Comparison of ENCODE assay signal across 11 cellular contexts in the genomic region with DNA sequence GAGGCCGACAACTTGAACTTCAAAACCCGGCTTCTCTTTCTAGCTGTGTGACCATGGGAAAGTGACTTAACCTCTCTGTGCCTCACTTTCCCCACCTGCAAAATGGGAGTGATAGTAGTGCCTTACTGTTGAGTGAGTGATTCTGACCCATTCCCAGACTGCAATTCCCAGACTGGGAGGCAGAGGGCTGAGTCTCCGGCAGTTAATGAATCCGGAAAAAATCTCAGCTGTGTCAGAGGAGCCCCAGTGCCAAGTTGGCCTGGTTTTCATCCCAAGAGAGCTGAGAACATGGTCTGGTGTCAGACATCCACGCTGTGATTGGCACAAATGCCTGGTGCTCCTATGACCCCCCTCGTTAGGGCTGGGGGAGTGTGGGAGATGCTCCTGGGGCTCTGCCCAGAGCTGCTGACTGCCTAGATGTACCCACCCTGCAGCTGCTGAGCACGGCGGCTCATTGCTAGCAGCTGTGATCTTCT. TPM values are rescaled to one million over a fixed set of nuclear protein-coding genes. Genes with fewer than 3 reads are reported as not detected.
DNase-seq lines count a peak whose midpoint lies in the region; ATAC-seq, FAIRE-seq and TF ChIP-seq lines count a peak whose summit lies in the region.
"Had no signal": no experiment of that assay in that cellular context is flagged by ENCODE, and none has a peak within 500 bp of the region (broad histone marks: within the 10 kb centered on the region; RNA-seq: fewer than 3 reads in every experiment).

No MANE protein-coding gene starts in this region.

- no peaks in the 10 kb centered on the region for H3K36me3 Mint-ChIP-seq in activated T-helper 2 cell treated with anti-CD3 and anti-CD28 coated beads, Interferon-gamma antibody, Interleukin-2, Interleukin-4, amounts not matched to agents 10 μg/mL and 5 μg/mL and 100 μg/mL, durations not matched to agents 14 hours and 24 hours and 36 hours (ENCODE audit: low read depth)

- no peak for TF ChIP-seq POLR2A in esophagus squamous epithelium (IDR thresholded peaks at IDR 0.05)

- peaks cover 3% of the 10 kb centered on the region for H3K27me3 Mint-ChIP-seq in activated T-helper 2 cell treated with anti-CD3 and anti-CD28 coated beads, Interferon-gamma antibody, Interleukin-2, Interleukin-4, amounts not matched to agents 10 μg/mL and 5 μg/mL and 100 μg/mL, durations not matched to agents 14 hours and 24 hours and 36 hours (ENCODE audit: low read depth)

- H3K4me2 ChIP-seq in osteoblast (ENCODE audit: insufficient read depth, low read length), result peak overlapping the region; percentile 2

- no peak for FAIRE-seq in GM19239 (lab: Jason Lieb, UNC)

- H3K36me3 ChIP-seq in osteoblast (ENCODE audit: insufficient read depth, low read length) (no peaks in the 10 kb centered on the region), esophagus squamous epithelium (no peaks in the 10 kb centered on the region)

- H3K4me1 Mint-ChIP-seq in activated T-helper 2 cell treated with anti-CD3 and anti-CD28 coated beads, Interferon-gamma antibody, Interleukin-2, Interleukin-4, amounts not matched to agents 10 μg/mL and 5 μg/mL and 100 μg/mL, durations not matched to agents 14 hours and 24 hours and 36 hours (ENCODE audit: low read depth), result no peaks in the 10 kb centered on the region

- H3K4me1 ChIP-seq in foreskin keratinocyte, result no peaks in the 10 kb centered on the region
- H3K4me1 ChIP-seq in osteoblast (ENCODE audit: insufficient read depth, low read length), result no peaks in the 10 kb centered on the region
- peaks cover 0 to 15% (median 10%) of the 10 kb centered on the region in 3 donors for H3K4me1 ChIP-seq in esophagus squamous epithelium

- H3K79me2 ChIP-seq in osteoblast (ENCODE audit: insufficient read depth, low read length), result no peaks in the 10 kb centered on the region

- DNase-seq in EH (ENCODE audit: low read depth) (peak; percentile 35), foreskin keratinocyte (no peak), osteoblast (ENCODE audit: insufficient read length, low spot score, missing footprints) (peak; percentile 74), NK-92 (lab: John Stamatoyannopoulos, UW; ENCODE audit: unreplicated experiment) (no peak), esophagus squamous epithelium (lab: John Stamatoyannopoulos, UW) (no peak), GM19239 (ENCODE audit: insufficient read length, low spot score) (no peak)
- no peak for DNase-seq in activated T-helper 2 cell treated with anti-CD3 and anti-CD28 coated beads, Interferon-gamma antibody, Interleukin-2, Interleukin-4, amounts not matched to agents 10 μg/mL and 5 μg/mL and 100 μg/mL, durations not matched to agents 14 hours and 24 hours and 36 hours (ENCODE audit: low spot score)
- DNase-seq: NCI-H526 treated with DMSO at 0.1 percent for 48 hours had no signal

- H3K27me3 ChIP-seq in foreskin keratinocyte (no peaks in the 10 kb centered on the region), osteoblast (ENCODE audit: insufficient read depth, low read length) (no peaks in the 10 kb centered on the region), esophagus squamous epithelium (peaks cover 0 to 4% (median 0%) of the 10 kb centered on the region in 4 donors)

- intact Hi-C loops in activated T-helper 2 cell treated with anti-CD3 and anti-CD28 coated beads, Interferon-gamma antibody, Interleukin-2, Interleukin-4, amounts not matched to agents 10 μg/mL and 5 μg/mL and 100 μg/mL, durations not matched to agents 14 hours and 24 hours and 36 hours (cut with micrococcal nuclease), result no loop called here
- intact Hi-C loops in esophagus squamous epithelium (cut with DNase I), result no loop called here

- H3K9me3 ChIP-seq in osteoblast (ENCODE audit: low read depth, low read length) (no peaks in the 10 kb centered on the region), esophagus squamous epithelium (no peaks in the 10 kb centered on the region)

- 26 to 39% methylated on average over 5 to 7 of the region's 8 CpGs for WGBS in esophagus squamous epithelium, 2 donors

- H3K4me3 Mint-ChIP-seq in activated T-helper 2 cell treated with anti-CD3 and anti-CD28 coated beads, Interferon-gamma antibody, Interleukin-2, Interleukin-4, amounts not matched to agents 10 μg/mL and 5 μg/mL and 100 μg/mL, durations not matched to agents 14 hours and 24 hours and 36 hours (ENCODE audit: low read depth), result no peak overlapping the region

- no peaks in the 10 kb centered on the region for H3K9me3 Mint-ChIP-seq in activated T-helper 2 cell treated with anti-CD3 and anti-CD28 coated beads, Interferon-gamma antibody, Interleukin-2, Interleukin-4, amounts not matched to agents 10 μg/mL and 5 μg/mL and 100 μg/mL, durations not matched to agents 14 hours and 24 hours and 36 hours

- no peak overlapping the region for H3K27ac Mint-ChIP-seq in activated T-helper 2 cell treated with anti-CD3 and anti-CD28 coated beads, Interferon-gamma antibody, Interleukin-2, Interleukin-4, amounts not matched to agents 10 μg/mL and 5 μg/mL and 100 μg/mL, durations not matched to agents 14 hours and 24 hours and 36 hours

- H2AFZ ChIP-seq in osteoblast (ENCODE audit: low read length), result no peak overlapping the region

- no peak overlapping the region for H3K27ac ChIP-seq in foreskin keratinocyte
- no peak overlapping the region for H3K27ac ChIP-seq in osteoblast (ENCODE audit: low read depth, low read length)
- no peak overlapping the region for H3K27ac ChIP-seq in esophagus squamous epithelium
- H3K27ac ChIP-seq: HL-60 had no signal

- TF ChIP-seq CTCF in foreskin keratinocyte (conservative IDR thresholded peaks at IDR 0.05), result peak; percentile 42
- TF ChIP-seq CTCF in osteoblast (IDR thresholded peaks at IDR 0.05; ENCODE audit: extremely low read depth, low read depth, low read length), result peak; percentile 55
- peak in 1 of 6 experiments; percentile 24 for TF ChIP-seq CTCF in esophagus squamous epithelium (IDR thresholded peaks at IDR 0.05)

- no peaks in the 10 kb centered on the region for H4K20me1 ChIP-seq in osteoblast (ENCODE audit: insufficient read depth, low read length)

- ATAC-seq in SK-N-SH treated with all-trans-retinoic acid at 6 μM for 48 hours (peak; percentile 65), foreskin keratinocyte (no peak)
- ATAC-seq: activated CD4-positive, CD25-positive, alpha-beta regulatory T cell treated with anti-CD3 and anti-CD28 coated beads, Interleukin-2, amount 50 U/mL, for 24 hours had no signal

- no peak overlapping the region for H3K4me3 ChIP-seq in osteoblast (ENCODE audit: insufficient read depth, low read length)
- no peak overlapping the region for H3K4me3 ChIP-seq in esophagus squamous epithelium

TF ChIP-seq in SK-N-SH treated with all-trans-retinoic acid at 6 μM for 48 hours, 23 proteins besides CTCF, POLR2A, EP300 and RAD21:
- TF ChIP-seq, protein P1, sequence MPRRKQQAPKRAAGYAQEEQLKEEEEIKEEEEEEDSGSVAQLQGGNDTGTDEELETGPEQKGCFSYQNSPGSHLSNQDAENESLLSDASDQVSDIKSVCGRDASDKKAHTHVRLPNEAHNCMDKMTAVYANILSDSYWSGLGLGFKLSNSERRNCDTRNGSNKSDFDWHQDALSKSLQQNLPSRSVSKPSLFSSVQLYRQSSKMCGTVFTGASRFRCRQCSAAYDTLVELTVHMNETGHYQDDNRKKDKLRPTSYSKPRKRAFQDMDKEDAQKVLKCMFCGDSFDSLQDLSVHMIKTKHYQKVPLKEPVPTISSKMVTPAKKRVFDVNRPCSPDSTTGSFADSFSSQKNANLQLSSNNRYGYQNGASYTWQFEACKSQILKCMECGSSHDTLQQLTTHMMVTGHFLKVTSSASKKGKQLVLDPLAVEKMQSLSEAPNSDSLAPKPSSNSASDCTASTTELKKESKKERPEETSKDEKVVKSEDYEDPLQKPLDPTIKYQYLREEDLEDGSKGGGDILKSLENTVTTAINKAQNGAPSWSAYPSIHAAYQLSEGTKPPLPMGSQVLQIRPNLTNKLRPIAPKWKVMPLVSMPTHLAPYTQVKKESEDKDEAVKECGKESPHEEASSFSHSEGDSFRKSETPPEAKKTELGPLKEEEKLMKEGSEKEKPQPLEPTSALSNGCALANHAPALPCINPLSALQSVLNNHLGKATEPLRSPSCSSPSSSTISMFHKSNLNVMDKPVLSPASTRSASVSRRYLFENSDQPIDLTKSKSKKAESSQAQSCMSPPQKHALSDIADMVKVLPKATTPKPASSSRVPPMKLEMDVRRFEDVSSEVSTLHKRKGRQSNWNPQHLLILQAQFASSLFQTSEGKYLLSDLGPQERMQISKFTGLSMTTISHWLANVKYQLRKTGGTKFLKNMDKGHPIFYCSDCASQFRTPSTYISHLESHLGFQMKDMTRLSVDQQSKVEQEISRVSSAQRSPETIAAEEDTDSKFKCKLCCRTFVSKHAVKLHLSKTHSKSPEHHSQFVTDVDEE (CRISPR knock-in tag; IDR thresholded peaks at IDR 0.05), result no peak
- TF ChIP-seq GLIS3 (CRISPR knock-in tag; IDR thresholded peaks at IDR 0.05) (no peak), ISL1 (CRISPR knock-in tag; IDR thresholded peaks at IDR 0.05) (no peak)
TF ChIP-seq in SK-N-SH treated with all-trans-retinoic acid at 6 μM for 48 hours: peak in this region for 0.

RNA-seq across cellular contexts. Expression of gene PIN1, which starts 50.0 kb away (rescaled TPM):
- total RNA-seq in foreskin keratinocyte, result 81.7 and 89.0 TPM in 2 replicates
- 130 and 131 TPM in 2 replicates for polyA plus RNA-seq in foreskin keratinocyte
- 53.9 and 62.6 TPM in 2 replicates for total RNA-seq in osteoblast
- 84.3 and 87.3 TPM in 2 replicates for total RNA-seq in activated T-helper 2 cell treated with anti-CD3 and anti-CD28 coated beads, Interferon-gamma antibody, Interleukin-2, Interleukin-4, amounts not matched to agents 10 μg/mL and 5 μg/mL and 100 μg/mL, durations not matched to agents 14 hours and 24 hours and 36 hours
- 10 to 100 TPM; 61.1 to 77.1 (median 67.6) TPM for total RNA-seq in esophagus squamous epithelium

RNA-seq across cellular contexts. Expression of gene OLFM2, which starts 51.2 kb away (rescaled TPM):
- total RNA-seq in foreskin keratinocyte (1.1 and 1.2 TPM in 2 replicates), osteoblast (0.29 and 0.72 TPM in 2 replicates), esophagus squamous epithelium (10 to 100 TPM in 2 of 4 donors, 1 to 10 TPM in 2; 8.6 to 14.6 (median 9.8) TPM)
- 1.5 TPM in 2 replicates for polyA plus RNA-seq in foreskin keratinocyte
- total RNA-seq in activated T-helper 2 cell treated with anti-CD3 and anti-CD28 coated beads, Interferon-gamma antibody, Interleukin-2, Interleukin-4, amounts not matched to agents 10 μg/mL and 5 μg/mL and 100 μg/mL, durations not matched to agents 14 hours and 24 hours and 36 hours, result 0.85 and 0.89 TPM in 2 replicates

RNA-seq across cellular contexts. Expression of gene UBL5, which starts 57.4 kb away (rescaled TPM):
- total RNA-seq in foreskin keratinocyte (412 TPM in 2 replicates), osteoblast (82.5 and 111 TPM in 2 replicates), esophagus squamous epithelium (100 to 1,000 TPM; 394 to 688 (median 499) TPM)
- 708 and 777 TPM in 2 replicates for polyA plus RNA-seq in foreskin keratinocyte
- 331 and 335 TPM in 2 replicates for total RNA-seq in activated T-helper 2 cell treated with anti-CD3 and anti-CD28 coated beads, Interferon-gamma antibody, Interleukin-2, Interleukin-4, amounts not matched to agents 10 μg/mL and 5 μg/mL and 100 μg/mL, durations not matched to agents 14 hours and 24 hours and 36 hours

Comparison
In these comparisons a context has a peak if more than half of its experiments do, and no peak if none do; other contexts are left out.
1. DNase-seq: peak in EH (single experiment) and osteoblast (single experiment); none in foreskin keratinocyte (0 of 2), NK-92 (single experiment), activated T-helper 2 cell treated with anti-CD3 and anti-CD28 coated beads, Interferon-gamma antibody, Interleukin-2, Interleukin-4, amounts not matched to agents 10 μg/mL and 5 μg/mL and 100 μg/mL, durations not matched to agents 14 hours and 24 hours and 36 hours (single experiment), esophagus squamous epithelium (single experiment) and GM19239 (single experiment).